13 cellular contexts compared by ENCODE assay signal in genomic region chr2:182553483-182553882, GRCh38.
DNase-seq lines count a peak whose midpoint lies in the region; ATAC-seq, FAIRE-seq and TF ChIP-seq lines count a peak whose summit lies in the region.
"Had no signal": no experiment of that assay in that cellular context is flagged by ENCODE, and none has a peak within 500 bp of the region (broad histone marks: within the 10 kb centered on the region; RNA-seq: fewer than 3 reads in every experiment).

No MANE protein-coding gene starts in this region.

- H3K27me3 ChIP-seq in GM12878 (replicated peaks in 1 of 2; ENCODE audit: control insufficient read depth in 2 of 2, insufficient read depth in 2 of 2, low read length in 1 of 2): no peaks in the 10 kb centered on the region
- H3K27me3 ChIP-seq in WERI-Rb-1 (ENCODE audit: insufficient read depth, low read depth, severe bottlenecking): no peaks in the 10 kb centered on the region

- RAD21 ChIA-PET in GM12878 (lab: Charles Lee; ENCODE audit: unreplicated experiment): no interaction called here

- no peak overlapping the region for H3K4me3 ChIP-seq in GM12878
- no peak overlapping the region for H3K4me3 ChIP-seq in WERI-Rb-1 (ENCODE audit: low read depth, low read length)

- no peaks in the 10 kb centered on the region for H3K36me3 Mint-ChIP-seq in activated naive CD4-positive, alpha-beta T cell treated with anti-CD3 and anti-CD28 coated beads, Interleukin-2, amount 50 U/mL, for 72 hours
- H3K36me3 Mint-ChIP-seq: CD8-positive, alpha-beta T cell; memory B cell had no signal

- H3K9ac ChIP-seq in GM12878 (ENCODE audit: control insufficient read depth, insufficient read depth, low read length): no peak overlapping the region
- H3K9ac ChIP-seq: SK-N-SH had no signal

- DNase-seq in GM12878 (ENCODE audit: low read depth, low spot score) (peak; percentile 57), NCI-H345 treated with DMSO at 0.1 percent for 48 hours (lab: John Stamatoyannopoulos, UW; ENCODE audit: unreplicated experiment) (no peak), HUDEP-2 (lab: John Stamatoyannopoulos, UW; ENCODE audit: unreplicated experiment in 76 of 76) (no peak), WERI-Rb-1 (no peak)
- DNase-seq in activated naive CD4-positive, alpha-beta T cell treated with anti-CD3 and anti-CD28 coated beads, Interleukin-2, amount 50 U/mL, for 72 hours (ENCODE audit: low spot score in 2 of 2): no peak
- DNase-seq: CD8-positive, alpha-beta T cell; NCI-H1105; SK-N-SH had no signal

- TF ChIP-seq EP300 in GM12878 (IDR thresholded peaks at IDR 0.05; ENCODE audit: borderline replicate concordance in 1 of 2, control insufficient read depth in 1 of 2, low read depth in 2 of 2, low read length in 2 of 2): peak in 1 of 2 experiments; percentile 40; a peak in 1 of 4 replicates

- H3K9me3 Mint-ChIP-seq in activated naive CD4-positive, alpha-beta T cell treated with anti-CD3 and anti-CD28 coated beads, Interleukin-2, amount 50 U/mL, for 72 hours: no peaks in the 10 kb centered on the region
- H3K9me3 Mint-ChIP-seq: memory B cell had no signal

- no TSS peak for BruUV-seq in GM12878 (replicated peaks; lab: Mats Ljungman, UMichigan)

- no peaks in the 10 kb centered on the region for H3K9me3 ChIP-seq in GM12878 (replicated peaks; ENCODE audit: control insufficient read depth, insufficient read depth, low read length)
- no peaks in the 10 kb centered on the region for H3K9me3 ChIP-seq in WERI-Rb-1 (ENCODE audit: severe bottlenecking)
- H3K9me3 ChIP-seq: SK-N-SH had no signal

- ATAC-seq in GM18861 (IDR thresholded peaks at IDR 0.05; ENCODE audit: unreplicated experiment) (peak; percentile 100), GM21576 (IDR thresholded peaks at IDR 0.05; ENCODE audit: unreplicated experiment) (peak; percentile 100), HG03159 (IDR thresholded peaks at IDR 0.05; ENCODE audit: unreplicated experiment) (peak; percentile 100), GM12878 (peak; percentile 99)
- no peak for ATAC-seq in activated naive CD4-positive, alpha-beta T cell treated with anti-CD3 and anti-CD28 coated beads, Interleukin-2, amount 50 U/mL, for 72 hours
- ATAC-seq: CD8-positive, alpha-beta T cell; sciatic nerve had no signal

- H3K36me3 ChIP-seq in GM12878 (ENCODE audit: control insufficient read depth in 2 of 2, insufficient read depth in 2 of 2, low read length in 1 of 2) (no peaks in the 10 kb centered on the region), WERI-Rb-1 (no peaks in the 10 kb centered on the region)

- H3K27ac ChIP-seq in GM12878 (ENCODE audit: control insufficient read depth, insufficient read depth): peak overlapping the region; percentile 53
- no peak overlapping the region for H3K27ac ChIP-seq in WERI-Rb-1

- H3K27ac Mint-ChIP-seq in activated naive CD4-positive, alpha-beta T cell treated with anti-CD3 and anti-CD28 coated beads, Interleukin-2, amount 50 U/mL, for 72 hours: no peak overlapping the region
- H3K27ac Mint-ChIP-seq: CD8-positive, alpha-beta T cell; memory B cell had no signal

- 27% methylated on average over 2 of the region's 2 CpGs for WGBS in GM12878 (ENCODE audit: insufficient coverage, insufficient replicate concordance, low lambda C conversion rate, missing lambda C conversion rate)

- CTCF ChIA-PET in GM12878 (lab: Yijun Ruan, JAX): interaction anchor here (2.2 kb wide), 1 partner anchor 8 kb away, joined by 6 read pairs; no protein-coding TSS in a partner anchor

- SMC1A ChIA-PET in GM12878 (lab: Charles Lee; ENCODE audit: uncharacterized antibody, unreplicated experiment): interaction anchor here (2.1 kb wide), 1 partner anchor 14 kb away, joined by 6 read pairs; no protein-coding TSS in a partner anchor

- H3K79me2 ChIP-seq in GM12878 (ENCODE audit: control insufficient read depth, insufficient read depth, low read length): no peaks in the 10 kb centered on the region

- no peak for TF ChIP-seq CTCF in GM12878 (IDR thresholded peaks at IDR 0.05 in 2 of 3, conservative IDR thresholded peaks at IDR 0.05 in 1 of 3; ENCODE audit: control insufficient read depth in 2 of 3, extremely low read depth in 1 of 3, insufficient read depth in 1 of 3, low read depth in 3 of 3, low read length in 3 of 3)
- no peak for TF ChIP-seq CTCF in WERI-Rb-1 (IDR thresholded peaks at IDR 0.05; ENCODE audit: low read depth, low read length)

- in situ Hi-C loops in GM12878 (cut with MboI): no loop called here

- peak overlapping the region; percentile 55 for H3K4me2 ChIP-seq in GM12878 (ENCODE audit: control insufficient read depth, insufficient read depth)
- H3K4me2 ChIP-seq: SK-N-SH had no signal

- intact Hi-C loops in GM12878 (cut with micrococcal nuclease; ENCODE audit: unreplicated experiment): no loop called here

- TF ChIP-seq RAD21 in GM12878 (IDR thresholded peaks at IDR 0.05; ENCODE audit: insufficient read depth, low read depth, low read length): no peak

- H3K4me1 ChIP-seq in GM12878 (ENCODE audit: control insufficient read depth, insufficient read depth, low read length): peaks cover 13% of the 10 kb centered on the region

- FAIRE-seq in GM12878 (lab: Jason Lieb, UNC): peak; percentile 59

- peak overlapping the region; percentile 59 for H2AFZ ChIP-seq in GM12878 (ENCODE audit: control insufficient read depth, low read depth, low read length)

- TF ChIP-seq POLR2A in GM12878 (IDR thresholded peaks at IDR 0.05; ENCODE audit: low read depth, low read length): no peak

- POLR2A ChIA-PET in GM12878 (lab: Charles Lee): no interaction called here

- H4K20me1 ChIP-seq in GM12878 (ENCODE audit: control insufficient read depth, insufficient read depth): no peaks in the 10 kb centered on the region

TF ChIP-seq in GM12878, 131 proteins besides CTCF, POLR2A, EP300 and RAD21 (continues in another document):
- TF ChIP-seq CBX3 (IDR thresholded peaks at IDR 0.05; ENCODE audit: borderline replicate concordance, low read depth) (no peak), IKZF1 (conservative IDR thresholded peaks at IDR 0.05) (peak; percentile 75), MXI1 (IDR thresholded peaks at IDR 0.05; ENCODE audit: low read depth, low read length) (no peak), IRF4 (IDR thresholded peaks at IDR 0.05; ENCODE audit: low read depth, low read length) (0 out of 2 replicates have a peak, but pooled peaks have one; percentile 47), PAX5 (IDR thresholded peaks at IDR 0.05; ENCODE audit: borderline replicate concordance, low read depth, low read length) (no peak), EGR1 (IDR thresholded peaks at IDR 0.05; ENCODE audit: borderline replicate concordance in 1 of 2, low read depth in 2 of 2, low read length in 2 of 2) (no peak), TCF3 (IDR thresholded peaks at IDR 0.05; ENCODE audit: borderline replicate concordance, insufficient read depth, low read depth, low read length) (no peak), MTA2 (IDR thresholded peaks at IDR 0.05; ENCODE audit: low read depth) (peak; percentile 62), E4F1 (IDR thresholded peaks at IDR 0.05; ENCODE audit: borderline replicate concordance, partially characterized antibody) (no peak), BACH1 (IDR thresholded peaks at IDR 0.05; ENCODE audit: borderline replicate concordance) (peak; percentile 99), ZZZ3 (IDR thresholded peaks at IDR 0.05; ENCODE audit: control insufficient read depth, insufficient read length, low read depth) (no peak), ZNF217 (IDR thresholded peaks at IDR 0.05) (peak; percentile 57; the same call in 1 of the 2 replicates), ATF7 (IDR thresholded peaks at IDR 0.05; ENCODE audit: low read depth) (peak; percentile 45; the same call in 1 of the 2 replicates), SPI1 (IDR thresholded peaks at IDR 0.05; ENCODE audit: borderline replicate concordance, insufficient read depth, low read depth, low read length) (peak; percentile 44; the same call in 1 of the 2 replicates), PML (IDR thresholded peaks at IDR 0.05; ENCODE audit: low read length) (no peak)

Comparison
In these comparisons a context has a peak if more than half of its experiments do, and no peak if none do; other contexts are left out.
1. ATAC-seq: peak in GM18861 (single experiment), GM21576 (single experiment), HG03159 (single experiment) and GM12878 (single experiment); none in activated naive CD4-positive, alpha-beta T cell treated with anti-CD3 and anti-CD28 coated beads, Interleukin-2, amount 50 U/mL, for 72 hours (0 of 2).